In the genomic region with DNA sequence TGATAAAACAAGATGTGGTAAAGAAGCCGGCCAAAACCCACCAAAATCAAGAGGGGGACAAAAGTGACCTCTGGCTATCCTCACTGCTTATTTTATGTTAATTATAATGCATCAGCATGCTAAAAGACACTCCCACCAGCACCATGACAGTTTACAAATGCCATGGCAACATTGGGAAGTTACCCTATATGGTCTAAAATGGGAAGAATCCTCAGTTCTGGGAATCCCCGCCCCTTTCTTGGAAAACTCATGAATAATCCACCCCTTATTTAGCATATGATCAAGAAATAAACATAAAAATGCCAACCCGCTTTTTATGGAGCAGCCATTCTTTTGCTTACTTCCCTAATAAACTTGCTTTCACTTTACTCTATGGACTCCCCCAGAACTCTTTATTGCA, we compare ENCODE assay signal across 32 cellular contexts. TPM values are rescaled to one million over a fixed set of nuclear protein-coding genes. Genes with fewer than 3 reads are reported as not detected.
"Had no signal": no experiment of that assay in that cellular context is flagged by ENCODE, and none has a peak within 500 bp of the region (broad histone marks: within the 10 kb centered on the region; RNA-seq: fewer than 3 reads in every experiment).

No MANE protein-coding gene starts in this region.

- H3K27me3 ChIP-seq: brain microvascular endothelial cell, dorsolateral prefrontal cortex, gastrocnemius medialis had no signal

- H3K9me3 ChIP-seq: gastrocnemius medialis, heart left ventricle had no signal

- H3K36me3 ChIP-seq: brain microvascular endothelial cell, gastrocnemius medialis, heart left ventricle had no signal

- H3K27ac ChIP-seq: brain microvascular endothelial cell, coronary artery, dorsolateral prefrontal cortex, foreskin keratinocyte, gastrocnemius medialis, heart left ventricle had no signal

- H3K4me3 ChIP-seq: coronary artery, dorsolateral prefrontal cortex, gastrocnemius medialis, heart left ventricle had no signal

- H3K4me1 ChIP-seq: foreskin keratinocyte, gastrocnemius medialis, heart left ventricle had no signal

- H3K4me3 Mint-ChIP-seq: activated CD4-positive, alpha-beta memory T cell treated with anti-CD3 and anti-CD28 coated beads for 36 hours; activated CD4-positive, alpha-beta T cell treated with anti-CD3 and anti-CD28 coated beads for 36 hours; activated CD4-positive, alpha-beta T cell treated with anti-CD3 and anti-CD28 coated beads, Interleukin-2, amount 10 ng/mL, durations not matched to agents 24 days and 14 days; activated CD8-positive, alpha-beta memory T cell treated with anti-CD3 and anti-CD28 coated beads, Interleukin-2, amount 10 ng/mL, durations not matched to agents 7 days and 5 days; activated CD8-positive, alpha-beta T cell treated with anti-CD3 and anti-CD28 coated beads, Interleukin-2, amount 10 ng/mL, durations not matched to agents 7 days and 5 days; activated naive CD4-positive, alpha-beta T cell treated with anti-CD3 and anti-CD28 coated beads, Interleukin-2, amount 10 ng/mL, durations not matched to agents 7 days and 5 days; activated naive CD8-positive, alpha-beta T cell treated with anti-CD3 and anti-CD28 coated beads, Interleukin-2, amount 10 ng/mL, durations not matched to agents 7 days and 5 days; activated T-helper 1 cell treated with anti-CD3 and anti-CD28 coated beads, Interleukin-12 subunit alpha, Interleukin-12 subunit beta, Interleukin-2, Interleukin-4 antibody, amounts not matched to agents 30 ng/mL and 10 ng/mL and 1 ng/mL, durations not matched to agents 14 hours and 24 hours and 36 hours; central memory CD8-positive, alpha-beta T cell; dendritic cell treated with granulocyte-macrophage colony-stimulating factor and Interleukin-4, amounts not matched to agents 40 ng/mL and 50 ng/mL, for 4 days; endodermal cell had no signal

- H3K36me3 Mint-ChIP-seq: activated CD4-positive, alpha-beta memory T cell treated with anti-CD3 and anti-CD28 coated beads for 36 hours; activated CD8-positive, alpha-beta memory T cell treated with anti-CD3 and anti-CD28 coated beads, Interleukin-2, amount 10 ng/mL, durations not matched to agents 7 days and 5 days; activated naive CD4-positive, alpha-beta T cell treated with anti-CD3 and anti-CD28 coated beads, Interleukin-2, amount 10 ng/mL, durations not matched to agents 7 days and 5 days; activated naive CD4-positive, alpha-beta T cell treated with anti-CD3 and anti-CD28 coated beads, Interleukin-2, amount 50 U/mL, for 72 hours; activated naive CD8-positive, alpha-beta T cell treated with anti-CD3 and anti-CD28 coated beads, Interleukin-2, amount 10 ng/mL, durations not matched to agents 7 days and 5 days had no signal

- DNase-seq: activated CD4-positive, alpha-beta memory T cell treated with anti-CD3 and anti-CD28 coated beads for 36 hours; activated CD4-positive, alpha-beta T cell treated with anti-CD3 and anti-CD28 coated beads for 36 hours; activated CD4-positive, alpha-beta T cell treated with anti-CD3 and anti-CD28 coated beads, Interleukin-2, amount 10 ng/mL, durations not matched to agents 24 days and 14 days; activated CD4-positive, CD25-positive, alpha-beta regulatory T cell; activated CD4-positive, CD25-positive, alpha-beta regulatory T cell treated with anti-CD3 and anti-CD28 coated beads, Interleukin-2, amount 50 U/mL, for 72 hours; activated CD8-positive, alpha-beta memory T cell treated with anti-CD3 and anti-CD28 coated beads, Interleukin-2, amount 10 ng/mL, durations not matched to agents 7 days and 5 days; activated CD8-positive, alpha-beta memory T cell treated with anti-CD3 and anti-CD28 coated beads, Interleukin-2, amount 50 U/mL, for 4 hours; activated CD8-positive, alpha-beta T cell treated with anti-CD3 and anti-CD28 coated beads, Interleukin-2, amount 10 ng/mL, durations not matched to agents 7 days and 5 days; activated gamma-delta T cell; activated naive CD4-positive, alpha-beta T cell; activated naive CD4-positive, alpha-beta T cell treated with anti-CD3 and anti-CD28 coated beads, Interleukin-2, amount 10 ng/mL, durations not matched to agents 7 days and 5 days; activated naive CD8-positive, alpha-beta T cell treated with anti-CD3 and anti-CD28 coated beads, Interleukin-2, amount 10 ng/mL, durations not matched to agents 7 days and 5 days; activated T-cell treated with anti-CD3 and anti-CD28 coated beads, Interleukin-2, amount 50 U/mL, for 1 hour; activated T-cell treated with anti-CD3 and anti-CD28 coated beads, Interleukin-2, amount 50 U/mL, for 48 hours; brain microvascular endothelial cell; dorsolateral prefrontal cortex; effector memory CD4-positive, alpha-beta T cell; endodermal cell; foreskin keratinocyte; gastrocnemius medialis; glutamatergic neuron; heart left ventricle; T-helper 2 cell had no signal

- H3K27ac Mint-ChIP-seq: activated CD4-positive, alpha-beta memory T cell treated with anti-CD3 and anti-CD28 coated beads for 36 hours; activated CD4-positive, alpha-beta T cell treated with anti-CD3 and anti-CD28 coated beads for 36 hours; activated CD4-positive, alpha-beta T cell treated with anti-CD3 and anti-CD28 coated beads, Interleukin-2, amount 10 ng/mL, durations not matched to agents 24 days and 14 days; activated CD8-positive, alpha-beta memory T cell treated with anti-CD3 and anti-CD28 coated beads, Interleukin-2, amount 10 ng/mL, durations not matched to agents 7 days and 5 days; activated CD8-positive, alpha-beta T cell treated with anti-CD3 and anti-CD28 coated beads, Interleukin-2, amount 10 ng/mL, durations not matched to agents 7 days and 5 days; activated naive CD4-positive, alpha-beta T cell treated with anti-CD3 and anti-CD28 coated beads, Interleukin-2, amount 10 ng/mL, durations not matched to agents 7 days and 5 days; activated naive CD4-positive, alpha-beta T cell treated with anti-CD3 and anti-CD28 coated beads, Interleukin-2, amount 50 U/mL, for 72 hours; activated naive CD8-positive, alpha-beta T cell treated with anti-CD3 and anti-CD28 coated beads, Interleukin-2, amount 10 ng/mL, durations not matched to agents 7 days and 5 days; activated T-helper 1 cell treated with anti-CD3 and anti-CD28 coated beads, Interleukin-12 subunit alpha, Interleukin-12 subunit beta, Interleukin-2, Interleukin-4 antibody, amounts not matched to agents 30 ng/mL and 10 ng/mL and 1 ng/mL, durations not matched to agents 14 hours and 24 hours and 36 hours; dendritic cell treated with granulocyte-macrophage colony-stimulating factor and Interleukin-4, amounts not matched to agents 40 ng/mL and 50 ng/mL, for 4 days; endodermal cell had no signal

- FAIRE-seq: astrocyte, bronchial epithelial cell had no signal

- ATAC-seq: activated CD4-positive, alpha-beta T cell treated with anti-CD3 and anti-CD28 coated beads for 36 hours; activated CD8-positive, alpha-beta memory T cell treated with anti-CD3 and anti-CD28 coated beads, Interleukin-2, amount 10 ng/mL, durations not matched to agents 7 days and 5 days; activated CD8-positive, alpha-beta T cell treated with anti-CD3 and anti-CD28 coated beads, Interleukin-2, amount 10 ng/mL, durations not matched to agents 7 days and 5 days; activated naive CD4-positive, alpha-beta T cell treated with anti-CD3 and anti-CD28 coated beads, Interleukin-2, amount 50 U/mL, for 72 hours; esophagus mucosa; foreskin keratinocyte; gastrocnemius medialis; heart left ventricle had no signal

- H3K4me1 Mint-ChIP-seq: activated CD8-positive, alpha-beta memory T cell treated with anti-CD3 and anti-CD28 coated beads, Interleukin-2, amount 10 ng/mL, durations not matched to agents 7 days and 5 days; activated naive CD8-positive, alpha-beta T cell treated with anti-CD3 and anti-CD28 coated beads, Interleukin-2, amount 10 ng/mL, durations not matched to agents 7 days and 5 days; central memory CD8-positive, alpha-beta T cell; endodermal cell had no signal

- H3K9me3 Mint-ChIP-seq: activated CD4-positive, alpha-beta memory T cell treated with anti-CD3 and anti-CD28 coated beads for 36 hours; activated naive CD4-positive, alpha-beta T cell treated with anti-CD3 and anti-CD28 coated beads, Interleukin-2, amount 10 ng/mL, durations not matched to agents 7 days and 5 days; activated naive CD4-positive, alpha-beta T cell treated with anti-CD3 and anti-CD28 coated beads, Interleukin-2, amount 50 U/mL, for 72 hours; activated naive CD8-positive, alpha-beta T cell treated with anti-CD3 and anti-CD28 coated beads, Interleukin-2, amount 10 ng/mL, durations not matched to agents 7 days and 5 days; activated T-helper 1 cell treated with anti-CD3 and anti-CD28 coated beads, Interleukin-12 subunit alpha, Interleukin-12 subunit beta, Interleukin-2, Interleukin-4 antibody, amounts not matched to agents 30 ng/mL and 10 ng/mL and 1 ng/mL, durations not matched to agents 14 hours and 24 hours and 36 hours; central memory CD8-positive, alpha-beta T cell; dendritic cell treated with granulocyte-macrophage colony-stimulating factor and Interleukin-4, amounts not matched to agents 40 ng/mL and 50 ng/mL, for 4 days; endodermal cell had no signal

RNA-seq across cellular contexts. Expression of gene HYDIN, which starts 33.1 kb away (rescaled TPM):
- total RNA-seq: activated CD4-positive, alpha-beta memory T cell treated with anti-CD3 and anti-CD28 coated beads for 36 hours; activated CD4-positive, alpha-beta T cell treated with anti-CD3 and anti-CD28 coated beads, Interleukin-2, amount 10 ng/mL, durations not matched to agents 24 days and 14 days; activated CD8-positive, alpha-beta memory T cell treated with anti-CD3 and anti-CD28 coated beads for 36 hours; activated CD8-positive, alpha-beta memory T cell treated with anti-CD3 and anti-CD28 coated beads, Interleukin-2, amount 10 ng/mL, durations not matched to agents 7 days and 5 days; activated CD8-positive, alpha-beta T cell treated with anti-CD3 and anti-CD28 coated beads, Interleukin-2, amount 10 ng/mL, durations not matched to agents 7 days and 5 days; activated naive CD8-positive, alpha-beta T cell treated with anti-CD3 and anti-CD28 coated beads, Interleukin-2, amount 10 ng/mL, durations not matched to agents 7 days and 5 days; activated T-helper 1 cell treated with anti-CD3 and anti-CD28 coated beads, Interleukin-12 subunit alpha, Interleukin-12 subunit beta, Interleukin-2, Interleukin-4 antibody, amounts not matched to agents 30 ng/mL and 10 ng/mL and 1 ng/mL, durations not matched to agents 14 hours and 24 hours and 36 hours had no signal
